In genomic region chr9:91027005-91027404, GRCh38 we compare ENCODE assay signal across 7 cellular contexts.
"Had no signal": no experiment of that assay in that cellular context is flagged by ENCODE, and none has a peak within 500 bp of the region (broad histone marks: within the 10 kb centered on the region; RNA-seq: fewer than 3 reads in every experiment).

No MANE protein-coding gene starts in this region.

- DNase-seq: GM23248, GOT3, H7, HFFc6 had no signal

- H3K9me3 Mint-ChIP-seq: HFFc6 had no signal

- H3K4me1 Mint-ChIP-seq: IgD-negative memory B cell had no signal

- H3K27ac Mint-ChIP-seq: HFFc6 had no signal

- H3K4me3 Mint-ChIP-seq: HFFc6 had no signal

- ATAC-seq: HCT116, HepG2 had no signal
